In genomic region chr2:120740765-120741513, GRCh38 we compare ENCODE assay signal across 11 cellular contexts. TPM values are rescaled to one million over a fixed set of nuclear protein-coding genes. Genes with fewer than 3 reads are reported as not detected.
DNase-seq lines count a peak whose midpoint lies in the region; ATAC-seq and TF ChIP-seq lines count a peak whose summit lies in the region.
"Had no signal": no experiment of that assay in that cellular context is flagged by ENCODE, and none has a peak within 500 bp of the region (broad histone marks: within the 10 kb centered on the region; RNA-seq: fewer than 3 reads in every experiment).

No MANE protein-coding gene starts in this region.

- ATAC-seq in HG03097 (IDR thresholded peaks at IDR 0.05; ENCODE audit: low FRiP score, unreplicated experiment) (no peak), HG02885 (IDR thresholded peaks at IDR 0.05; ENCODE audit: poor library complexity, unreplicated experiment) (no peak)
- ATAC-seq: T-helper 17 cell had no signal

- H3K9me3 ChIP-seq in BE2C (no peaks in the 10 kb centered on the region), ovary (no peaks in the 10 kb centered on the region)

- H3K27me3 ChIP-seq in BE2C (no peaks in the 10 kb centered on the region), ovary (no peaks in the 10 kb centered on the region)

- TF ChIP-seq EP300 in ovary (IDR thresholded peaks at IDR 0.05), result no peak

- DNase-seq in BE2C (peak; percentile 67), NCI-H82 (lab: John Stamatoyannopoulos, UW) (peak; percentile 78), fibroblast of villous mesenchyme (ENCODE audit: low read depth) (peak; percentile 53), ovary (peak in 3 of 5 donors; percentile 39 to 55 (median 52)), anterior cingulate cortex (lab: John Stamatoyannopoulos, UW) (no peak), medulla oblongata (ENCODE audit: extremely low spot score) (no peak)
- DNase-seq: DMS79 treated with DMSO at 0.1 percent for 48 hours, erythroblast, T-helper 17 cell had no signal

- intact Hi-C loops in ovary (cut with DNase I), result loop anchor here in 1 of 4 donors (10.0 kb wide), 1 partner anchor 84 kb away; no protein-coding TSS in a partner anchor

- TF ChIP-seq CTCF in BE2C (IDR thresholded peaks at IDR 0.05; ENCODE audit: low read depth, low read length) (no peak), fibroblast of villous mesenchyme (IDR thresholded peaks at IDR 0.05; ENCODE audit: insufficient read depth, low read depth, low read length) (peak; percentile 13), ovary (IDR thresholded peaks at IDR 0.05) (no peak)

- H3K36me3 ChIP-seq in BE2C, result no peaks in the 10 kb centered on the region
- H3K36me3 ChIP-seq in ovary, result no peaks in the 10 kb centered on the region

- WGBS in ovary, 3 donors, result 27 to 45% (median 38%) methylated on average over 19 of the region's 19 CpGs

- no peak for TF ChIP-seq POLR2A in ovary (IDR thresholded peaks at IDR 0.05)

- H3K4me1 ChIP-seq in BE2C, result peaks cover 8% of the 10 kb centered on the region
- H3K4me1 ChIP-seq in ovary (ENCODE audit: insufficient read depth), result peaks cover 22% of the 10 kb centered on the region

- peak overlapping the region; percentile 24; the same call in 1 of the 2 replicates for H3K4me3 ChIP-seq in BE2C (ENCODE audit: low read depth, low read length)
- peak overlapping the region; percentile 35 for H3K4me3 ChIP-seq in fibroblast of villous mesenchyme (ENCODE audit: low read depth, low read length)
- H3K4me3 ChIP-seq in ovary, result peak overlapping the region; percentile 30

- H3K27ac ChIP-seq in ovary, result no peak overlapping the region

RNA-seq across cellular contexts. Expression of gene GLI2, which starts 5.3 kb away (rescaled TPM):
- polyA plus RNA-seq in BE2C (2012; ENCODE audit: insufficient read depth, insufficient read length, low read depth), result 10.3 TPM
- total RNA-seq in fibroblast of villous mesenchyme (22.5 and 28.3 TPM in 2 replicates), ovary (10 to 100 TPM in 6 of 7 donors, 1 to 10 TPM in 1; 6.9 to 53.0 (median 38.9) TPM)
- 10 to 100 TPM in 1 of 2 donors, 1 to 10 TPM in 1; 5.9 to 18.5 TPM for polyA plus RNA-seq in ovary
- total RNA-seq: T-helper 17 cell had no signal

Comparison
In these comparisons a context has a peak if more than half of its experiments do, and no peak if none do; other contexts are left out.
1. DNase-seq: peak in BE2C (single experiment), NCI-H82 (single experiment), fibroblast of villous mesenchyme (single experiment) and ovary (3 of 5); none in anterior cingulate cortex (0 of 58) and medulla oblongata (single experiment).
2. Peak in every context shown above with its lines, with median percentiles within 50 percentile points of each other: H3K4me3 ChIP-seq.